8 cellular contexts compared by ENCODE assay signal in the genomic region with DNA sequence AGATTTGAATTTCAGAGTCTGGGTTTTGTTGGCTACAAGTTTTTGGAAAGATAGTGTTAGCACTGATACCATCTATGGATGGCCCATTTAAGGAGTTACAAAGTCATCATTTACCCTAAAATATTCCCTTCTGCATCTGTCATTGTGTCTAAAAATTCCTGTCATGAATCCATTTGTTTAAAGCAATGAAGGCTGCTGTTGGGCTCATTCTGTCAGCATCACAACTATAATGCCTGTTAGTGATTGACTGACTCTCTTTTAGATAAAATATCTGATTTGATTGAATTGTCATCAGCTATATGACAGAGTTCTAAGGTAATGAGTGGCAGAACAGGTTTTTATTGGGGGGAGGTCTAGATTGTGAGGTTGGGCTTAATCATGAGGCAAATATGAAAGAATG.
"Had no signal": no experiment of that assay in that cellular context is flagged by ENCODE, and none has a peak within 500 bp of the region (broad histone marks: within the 10 kb centered on the region; RNA-seq: fewer than 3 reads in every experiment).

No MANE protein-coding gene starts in this region.

- H3K9me3 ChIP-seq: HAP-1 had no signal

- H3K36me3 ChIP-seq: HAP-1 had no signal

- H3K4me2 ChIP-seq: GM23338 had no signal

- H3K27ac ChIP-seq: GM23248 had no signal

- DNase-seq: GM23248, GOT3, H7, H9, HCEC 1CT, HFFc6 had no signal

- H2AFZ ChIP-seq: GM23248, GM23338 had no signal

- H3K4me3 ChIP-seq: GM23248, GM23338, HAP-1 had no signal

- H3K9ac ChIP-seq: GM23248 had no signal
